Comparison of ENCODE assay signal across 9 cellular contexts in genomic region chr20:50245561-50246366, GRCh38. TPM values are rescaled to one million over a fixed set of nuclear protein-coding genes. Genes with fewer than 3 reads are reported as not detected.
DNase-seq lines count a peak whose midpoint lies in the region; ATAC-seq and TF ChIP-seq lines count a peak whose summit lies in the region.
"Had no signal": no experiment of that assay in that cellular context is flagged by ENCODE, and none has a peak within 500 bp of the region (broad histone marks: within the 10 kb centered on the region; RNA-seq: fewer than 3 reads in every experiment).

No MANE protein-coding gene starts in this region.

- H3K9me3 Mint-ChIP-seq in stimulated activated effector memory CD8-positive, alpha-beta T cell treated with anti-CD3 and anti-CD28 coated beads, Interleukin-12 subunit alpha, Interleukin-12 subunit beta, amount 100 ng/mL, for 72 hours = no peaks in the 10 kb centered on the region
- H3K9me3 Mint-ChIP-seq in activated naive CD4-positive, alpha-beta T cell treated with anti-CD3 and anti-CD28 coated beads, Interleukin-2, amount 10 ng/mL, durations not matched to agents 7 days and 5 days = no peaks in the 10 kb centered on the region
- H3K9me3 Mint-ChIP-seq: activated CD4-positive, alpha-beta T cell treated with anti-CD3 and anti-CD28 coated beads, Interleukin-2, amount 10 ng/mL, durations not matched to agents 7 days and 5 days had no signal

- peaks cover 13% of the 10 kb centered on the region for H3K27me3 Mint-ChIP-seq in activated naive CD4-positive, alpha-beta T cell treated with anti-CD3 and anti-CD28 coated beads, Interleukin-2, amount 10 ng/mL, durations not matched to agents 7 days and 5 days

- no peaks in the 10 kb centered on the region for H3K36me3 ChIP-seq in GM23248 (ENCODE audit: low read depth)
- H3K36me3 ChIP-seq in esophagus (ENCODE audit: control insufficient read depth in 2 of 2, insufficient read depth in 2 of 2, low read length in 1 of 2) = no peaks in the 10 kb centered on the region
- H3K36me3 ChIP-seq in upper lobe of left lung = no peaks in the 10 kb centered on the region

- no peaks in the 10 kb centered on the region for H3K4me1 Mint-ChIP-seq in stimulated activated effector memory CD8-positive, alpha-beta T cell treated with anti-CD3 and anti-CD28 coated beads, Interleukin-12 subunit alpha, Interleukin-12 subunit beta, amount 100 ng/mL, for 72 hours
- no peaks in the 10 kb centered on the region for H3K4me1 Mint-ChIP-seq in activated naive CD4-positive, alpha-beta T cell treated with anti-CD3 and anti-CD28 coated beads, Interleukin-2, amount 10 ng/mL, durations not matched to agents 7 days and 5 days

- 65 to 74% methylated on average over 12 of the region's 12 CpGs for WGBS in GM23248 (ENCODE audit: low coverage in 1 of 2, low lambda C conversion rate in 2 of 2, missing lambda C conversion rate in 2 of 2), 2 experiments
- 64 to 68% methylated on average over 12 of the region's 12 CpGs for WGBS in esophagus, 2 donors
- WGBS in upper lobe of left lung, 2 donors = 75 to 76% methylated on average over 11 to 12 of the region's 12 CpGs

- ATAC-seq in stimulated activated effector memory CD8-positive, alpha-beta T cell treated with anti-CD3 and anti-CD28 coated beads, Interleukin-12 subunit alpha, Interleukin-12 subunit beta, amount 100 ng/mL, for 72 hours = no peak
- ATAC-seq in upper lobe of left lung (ENCODE audit: low FRiP score in 2 of 2) (no peak), GM18861 (IDR thresholded peaks at IDR 0.05; ENCODE audit: unreplicated experiment) (no peak)

- no peaks in the 10 kb centered on the region for H3K9me3 ChIP-seq in GM23248 (ENCODE audit: low read depth)
- no peaks in the 10 kb centered on the region for H3K9me3 ChIP-seq in esophagus (ENCODE audit: control insufficient read depth in 2 of 2, insufficient read depth in 1 of 2, low read depth in 1 of 2, low read length in 1 of 2)
- H3K9me3 ChIP-seq in upper lobe of left lung = no peaks in the 10 kb centered on the region

- no peak overlapping the region for H3K4me3 ChIP-seq in GM23248
- H3K4me3 ChIP-seq in esophagus (ENCODE audit: low read depth in 1 of 2, low read length in 2 of 2) = no peak overlapping the region
- no peak overlapping the region for H3K4me3 ChIP-seq in upper lobe of left lung

- H3K9me2 ChIP-seq in GM23248 (ENCODE audit: insufficient read depth) = no peaks in the 10 kb centered on the region

- no peaks in the 10 kb centered on the region for H3F3A ChIP-seq in GM23248 (ENCODE audit: insufficient read depth)

- no peak overlapping the region for H3K4me2 ChIP-seq in GM23248 (ENCODE audit: unreplicated experiment)

- H3K79me2 ChIP-seq in GM23248 (ENCODE audit: insufficient read depth) = no peaks in the 10 kb centered on the region

- peak overlapping the region; percentile 43 for H3K27ac Mint-ChIP-seq in stimulated activated effector memory CD8-positive, alpha-beta T cell treated with anti-CD3 and anti-CD28 coated beads, Interleukin-12 subunit alpha, Interleukin-12 subunit beta, amount 100 ng/mL, for 72 hours
- H3K27ac Mint-ChIP-seq in activated naive CD4-positive, alpha-beta T cell treated with anti-CD3 and anti-CD28 coated beads, Interleukin-2, amount 10 ng/mL, durations not matched to agents 7 days and 5 days = no peak overlapping the region
- H3K27ac Mint-ChIP-seq: activated CD4-positive, alpha-beta T cell treated with anti-CD3 and anti-CD28 coated beads, Interleukin-2, amount 10 ng/mL, durations not matched to agents 7 days and 5 days had no signal

- no peak overlapping the region for H2AFZ ChIP-seq in GM23248

- DNase-seq in GM23248 = peak; percentile 68
- no peak for DNase-seq in RWPE1 (ENCODE audit: low spot score)
- no peak for DNase-seq in stimulated activated effector memory CD8-positive, alpha-beta T cell treated with anti-CD3 and anti-CD28 coated beads, Interleukin-12 subunit alpha, Interleukin-12 subunit beta, amount 100 ng/mL, for 72 hours (ENCODE audit: low spot score in 2 of 2)
- no peak for DNase-seq in upper lobe of left lung
- no peak for DNase-seq in activated naive CD4-positive, alpha-beta T cell treated with anti-CD3 and anti-CD28 coated beads, Interleukin-2, amount 10 ng/mL, durations not matched to agents 7 days and 5 days
- DNase-seq: activated CD4-positive, alpha-beta T cell treated with anti-CD3 and anti-CD28 coated beads, Interleukin-2, amount 10 ng/mL, durations not matched to agents 7 days and 5 days; stimulated activated CD4-positive, alpha-beta T cell treated with anti-CD3 and anti-CD28 coated beads, Interleukin-1b, Interleukin-23, amount 100 ng/mL, for 48 hours had no signal

- H3K27ac ChIP-seq in GM23248 (0 out of 2 replicates have a peak overlapping the region, but pooled peaks have one; percentile 13), RWPE1 (peak overlapping the region; percentile 37), esophagus (ENCODE audit: low read depth in 2 of 2, low read length in 1 of 2) (peak overlapping the region; percentile 81 to 95), upper lobe of left lung (no peak overlapping the region)

- H3K9ac ChIP-seq in GM23248 = no peak overlapping the region

- no peak for TF ChIP-seq EP300 in upper lobe of left lung (IDR thresholded peaks at IDR 0.05)

- TF ChIP-seq CTCF in RWPE1 (conservative IDR thresholded peaks at IDR 0.05; ENCODE audit: low read depth) (no peak), upper lobe of left lung (IDR thresholded peaks at IDR 0.05) (no peak)

- H3K4me1 ChIP-seq in GM23248 (ENCODE audit: insufficient read depth) (peaks cover 23% of the 10 kb centered on the region), esophagus (ENCODE audit: control insufficient read depth in 2 of 2, insufficient read depth in 2 of 2, low read length in 1 of 2) (peaks cover 6 to 33% of the 10 kb centered on the region in 2 donors), upper lobe of left lung (no peaks in the 10 kb centered on the region)

- in situ Hi-C loops in GM23248 (cut with MboI) = no loop called here

- CTCF ChIA-PET in RWPE1 (lab: Yijun Ruan, JAX) = interaction anchor here (0.7 kb wide), 1 partner anchor 1080 kb away, joined by 5 read pairs; no protein-coding TSS in a partner anchor
- CTCF ChIA-PET in activated naive CD4-positive, alpha-beta T cell treated with anti-CD3 and anti-CD28 coated beads, Interleukin-2, amount 10 ng/mL, durations not matched to agents 7 days and 5 days (lab: Charles Lee) = interaction anchor here (0.9 kb wide), 1 partner anchor 9 kb away, joined by 5 read pairs; no protein-coding TSS in a partner anchor

- no peaks in the 10 kb centered on the region for H3K36me3 Mint-ChIP-seq in stimulated activated effector memory CD8-positive, alpha-beta T cell treated with anti-CD3 and anti-CD28 coated beads, Interleukin-12 subunit alpha, Interleukin-12 subunit beta, amount 100 ng/mL, for 72 hours
- no peaks in the 10 kb centered on the region for H3K36me3 Mint-ChIP-seq in activated naive CD4-positive, alpha-beta T cell treated with anti-CD3 and anti-CD28 coated beads, Interleukin-2, amount 10 ng/mL, durations not matched to agents 7 days and 5 days

- POLR2A ChIA-PET in RWPE1 (lab: Yijun Ruan, JAX; ENCODE audit: low non-redundant PET) = no interaction called here

- TF ChIP-seq POLR2A in upper lobe of left lung (IDR thresholded peaks at IDR 0.05) = no peak

- no peaks in the 10 kb centered on the region for H4K20me1 ChIP-seq in GM23248 (ENCODE audit: insufficient read depth)

- H3K27me3 ChIP-seq in GM23248 (replicated peaks; ENCODE audit: insufficient read depth) (no peaks in the 10 kb centered on the region), esophagus (ENCODE audit: control insufficient read depth in 1 of 2, insufficient read depth in 2 of 2, low read length in 2 of 2) (no peaks in the 10 kb centered on the region), upper lobe of left lung (no peaks in the 10 kb centered on the region)

- H3K4me3 Mint-ChIP-seq in stimulated activated effector memory CD8-positive, alpha-beta T cell treated with anti-CD3 and anti-CD28 coated beads, Interleukin-12 subunit alpha, Interleukin-12 subunit beta, amount 100 ng/mL, for 72 hours = no peak overlapping the region
- H3K4me3 Mint-ChIP-seq in activated naive CD4-positive, alpha-beta T cell treated with anti-CD3 and anti-CD28 coated beads, Interleukin-2, amount 10 ng/mL, durations not matched to agents 7 days and 5 days = no peak overlapping the region
- H3K4me3 Mint-ChIP-seq: activated CD4-positive, alpha-beta T cell treated with anti-CD3 and anti-CD28 coated beads, Interleukin-2, amount 10 ng/mL, durations not matched to agents 7 days and 5 days had no signal

RNA-seq across cellular contexts. Expression of gene CEBPB, which starts 55.1 kb away (rescaled TPM):
- total RNA-seq in GM23248 (2014; rRNA removed; shearing (Covaris generic)) = 54.4 and 73.8 TPM in 2 replicates
- 46.5 and 47.1 TPM in 2 replicates for polyA plus RNA-seq in GM23248 (2016; fragmentation: Nextera tagmentation; extraction: Ambion mirVana)
- polyA plus RNA-seq in esophagus = 10 to 100 TPM in 1 of 2 donors, 1 to 10 TPM in 1; 6.9 to 19.6 TPM
- 100 to 1,000 TPM; 161 to 411 (median 292) TPM for total RNA-seq in upper lobe of left lung

Comparison
In these comparisons a context has a peak if more than half of its experiments do, and no peak if none do; other contexts are left out.
1. H3K27ac ChIP-seq: peak in GM23248 (single experiment), RWPE1 (single experiment) and esophagus (2 of 2); none in upper lobe of left lung (0 of 4).